ENCODE assay signal across 2 cellular contexts in the genomic region with DNA sequence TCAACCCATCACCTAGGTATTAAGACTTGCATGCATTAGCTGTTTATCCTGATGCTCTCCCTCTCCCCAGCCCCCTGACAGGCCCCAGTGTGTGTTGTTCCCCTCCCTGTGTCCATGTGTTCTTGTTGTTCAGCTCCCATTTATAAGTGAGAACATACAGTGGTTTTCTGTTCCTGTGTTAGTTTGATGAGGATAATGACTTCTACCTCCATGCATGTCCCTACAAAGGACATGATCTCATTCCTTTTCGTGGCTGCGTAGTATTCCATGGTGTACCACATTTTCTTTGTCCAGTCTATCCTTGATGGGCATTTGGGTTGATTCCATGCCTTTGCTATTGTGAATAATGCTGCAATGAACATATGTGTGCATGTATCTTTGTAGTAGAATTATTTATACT.
DNase-seq lines count a peak whose midpoint lies in the region; TF ChIP-seq lines count a peak whose summit lies in the region.
"Not testable (repeated sequence)": the region's sequence is repeated elsewhere in the genome, so short reads cannot be mapped to it uniquely, and the experiment has no call there.

No MANE protein-coding gene starts in this region.

- peaks cover 12% of the 10 kb centered on the region for H3K4me1 Mint-ChIP-seq in neural progenitor cell

- not testable (repeated sequence) for H3K79me2 ChIP-seq in neural progenitor cell (ENCODE audit: low read depth)

- not testable (repeated sequence) for H3K9me3 ChIP-seq in HEK293 (ENCODE audit: control insufficient read depth, insufficient read depth, low read depth, low read length)
- peaks cover 14% of the 10 kb centered on the region for H3K9me3 ChIP-seq in neural progenitor cell (ENCODE audit: low read depth)

- peaks cover 35% of the 10 kb centered on the region for H3K9me3 Mint-ChIP-seq in neural progenitor cell

- peak overlapping the region; percentile 37 for H3K4me3 Mint-ChIP-seq in neural progenitor cell

- not testable (repeated sequence) for H3K27ac Mint-ChIP-seq in neural progenitor cell

- H2AFZ ChIP-seq in neural progenitor cell (replicated peaks), result not testable (repeated sequence)

- H3K4me2 ChIP-seq in neural progenitor cell, result not testable (repeated sequence)

- not testable (repeated sequence) for H3K4me3 ChIP-seq in HEK293 (ENCODE audit: low read depth, low read length); neural progenitor cell

- H4K20me1 ChIP-seq in neural progenitor cell (ENCODE audit: low read depth), result not testable (repeated sequence)

- H3F3A ChIP-seq in neural progenitor cell (ENCODE audit: low read depth), result not testable (repeated sequence)

- not testable (repeated sequence) for H3K27ac ChIP-seq in HEK293 (ENCODE audit: extremely low read depth, low read depth, low read length); neural progenitor cell

- not testable (repeated sequence) for DNase-seq in neural progenitor cell (ENCODE audit: low spot score)

- not testable (repeated sequence) for H3K36me3 Mint-ChIP-seq in neural progenitor cell

- not testable (repeated sequence) for H3K9ac ChIP-seq in neural progenitor cell

- not testable (repeated sequence) for H3K27me3 Mint-ChIP-seq in neural progenitor cell (ENCODE audit: insufficient read depth, low read depth)

- TF ChIP-seq CTCF in HEK293 (tag by site-specific recombination; IDR thresholded peaks at IDR 0.05); neural progenitor cell (IDR thresholded peaks at IDR 0.05): not testable (repeated sequence)

- not testable (repeated sequence) for H3K4me1 ChIP-seq in HEK293 (ENCODE audit: control insufficient read depth, insufficient read depth, low read length)
- peaks cover 13% of the 10 kb centered on the region for H3K4me1 ChIP-seq in neural progenitor cell

- H3K27me3 ChIP-seq in neural progenitor cell, result not testable (repeated sequence)

- CTCF ChIA-PET in HEK293 (lab: Yijun Ruan, JAX), result not testable (repeated sequence)

- H3K36me3 ChIP-seq in HEK293 (ENCODE audit: control insufficient read depth in 2 of 2, insufficient read depth in 1 of 2, low read length in 2 of 2); neural progenitor cell: not testable (repeated sequence)

- POLR2A ChIA-PET in HEK293 (lab: Yijun Ruan, JAX), result not testable (repeated sequence)

TF ChIP-seq in HEK293, 187 proteins besides CTCF, POLR2A, EP300 and RAD21:
- TF ChIP-seq, protein P1, sequence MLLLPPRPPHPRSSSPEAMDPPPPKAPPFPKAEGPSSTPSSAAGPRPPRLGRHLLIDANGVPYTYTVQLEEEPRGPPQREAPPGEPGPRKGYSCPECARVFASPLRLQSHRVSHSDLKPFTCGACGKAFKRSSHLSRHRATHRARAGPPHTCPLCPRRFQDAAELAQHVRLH (tag by site-specific recombination; IDR thresholded peaks at IDR 0.05), result peak; percentile 57; the same call in 1 of the 2 replicates
- TF ChIP-seq ZNF146 (tag by site-specific recombination; IDR thresholded peaks at IDR 0.05), result peak; percentile 90
